Comparison of ENCODE assay signal across 8 cellular contexts in the genomic region with DNA sequence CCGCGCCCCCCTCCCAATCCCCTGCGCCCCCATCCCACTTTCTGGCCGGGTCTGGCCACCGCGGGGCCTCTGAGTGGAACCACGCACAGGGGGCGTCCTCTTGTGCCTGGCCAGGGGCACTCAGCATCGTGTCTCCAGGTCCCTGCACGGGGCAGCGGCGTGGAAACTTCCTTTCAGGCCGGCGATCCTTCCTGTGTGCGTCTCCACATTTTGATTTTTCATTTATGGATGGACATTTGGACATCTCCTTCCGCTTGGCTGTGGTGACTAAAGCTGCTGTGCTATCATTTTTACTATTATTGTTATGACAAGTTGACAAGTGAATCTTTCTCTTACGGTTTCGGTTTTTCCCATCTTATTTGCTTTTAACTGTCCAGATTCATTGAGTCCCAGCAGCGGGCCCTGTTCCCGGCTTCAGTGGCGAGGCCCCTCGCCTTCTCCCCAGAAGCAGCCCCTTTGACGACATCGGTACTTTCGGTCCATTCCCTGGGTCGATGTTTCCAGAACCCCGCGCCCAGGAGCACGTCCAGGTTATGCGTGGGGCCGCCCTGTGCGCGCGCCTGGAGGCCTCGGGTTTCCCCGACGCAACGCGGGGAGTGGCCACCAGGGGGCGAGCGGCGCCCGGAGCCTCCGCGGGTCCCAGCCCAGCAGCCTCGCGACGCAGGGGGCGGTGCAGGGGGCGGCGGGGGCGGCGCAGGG. TPM values are rescaled to one million over a fixed set of nuclear protein-coding genes. Genes with fewer than 3 reads are reported as not detected.
DNase-seq lines count a peak whose midpoint lies in the region; ATAC-seq and TF ChIP-seq lines count a peak whose summit lies in the region.

No MANE protein-coding gene starts in this region.

- H3K27me3 Mint-ChIP-seq in activated T-helper 2 cell treated with anti-CD3 and anti-CD28 coated beads, Interferon-gamma antibody, Interleukin-2, Interleukin-4, amounts not matched to agents 10 μg/mL and 5 μg/mL and 100 μg/mL, durations not matched to agents 14 hours and 24 hours and 36 hours (ENCODE audit: low read depth), result no peaks in the 10 kb centered on the region
- peaks cover 4% of the 10 kb centered on the region for H3K27me3 Mint-ChIP-seq in nephron (ENCODE audit: low read depth)

- intact Hi-C loops in activated T-helper 2 cell treated with anti-CD3 and anti-CD28 coated beads, Interferon-gamma antibody, Interleukin-2, Interleukin-4, amounts not matched to agents 10 μg/mL and 5 μg/mL and 100 μg/mL, durations not matched to agents 14 hours and 24 hours and 36 hours (cut with micrococcal nuclease), result loop anchor here (1.0 to 5.0 kb wide), 3 partner anchors 77 to 328 kb away; partner anchors contain the start of gene PCBP3

- TF ChIP-seq CTCF in nephron (IDR thresholded peaks at IDR 0.05; ENCODE audit: unreplicated experiment in 3 of 3), result peak; percentile 78 to 81 (median 79)

- H3K9me3 Mint-ChIP-seq in activated T-helper 2 cell treated with anti-CD3 and anti-CD28 coated beads, Interferon-gamma antibody, Interleukin-2, Interleukin-4, amounts not matched to agents 10 μg/mL and 5 μg/mL and 100 μg/mL, durations not matched to agents 14 hours and 24 hours and 36 hours, result no peaks in the 10 kb centered on the region
- no peaks in the 10 kb centered on the region for H3K9me3 Mint-ChIP-seq in nephron

- TF ChIP-seq POLR2A in GM18505 (IDR thresholded peaks at IDR 0.05; ENCODE audit: borderline replicate concordance, extremely low read depth, insufficient read depth, insufficient read length), result peak; percentile 47

- no peaks in the 10 kb centered on the region for H3K36me3 Mint-ChIP-seq in activated T-helper 2 cell treated with anti-CD3 and anti-CD28 coated beads, Interferon-gamma antibody, Interleukin-2, Interleukin-4, amounts not matched to agents 10 μg/mL and 5 μg/mL and 100 μg/mL, durations not matched to agents 14 hours and 24 hours and 36 hours (ENCODE audit: low read depth)
- no peaks in the 10 kb centered on the region for H3K36me3 Mint-ChIP-seq in nephron (ENCODE audit: low read depth)

- H3K4me3 Mint-ChIP-seq in activated T-helper 2 cell treated with anti-CD3 and anti-CD28 coated beads, Interferon-gamma antibody, Interleukin-2, Interleukin-4, amounts not matched to agents 10 μg/mL and 5 μg/mL and 100 μg/mL, durations not matched to agents 14 hours and 24 hours and 36 hours (ENCODE audit: low read depth), result peak overlapping the region; percentile 90
- H3K4me3 Mint-ChIP-seq in nephron, result peak overlapping the region; percentile 84 to 89 (median 85)

- peak; percentile 54 for ATAC-seq in GM18505 (IDR thresholded peaks at IDR 0.05; ENCODE audit: unreplicated experiment)
- ATAC-seq in stimulated activated naive CD8-positive, alpha-beta T cell treated with anti-CD3 and anti-CD28 coated beads, Interleukin-15, Interleukin-2, amounts not matched to agents 100 U/mL and 50 U/mL, for 24 hours, result peak; percentile 63

- peak; percentile 79 for DNase-seq in 8988T
- DNase-seq in HUDEP-2 (lab: John Stamatoyannopoulos, UW; ENCODE audit: unreplicated experiment in 76 of 76), result peak in 61 of 76 experiments; percentile 10 to 87 (median 62)
- peak; percentile 60 for DNase-seq in RPMI7951 (ENCODE audit: low read depth)
- peak; percentile 82 for DNase-seq in activated T-helper 2 cell treated with anti-CD3 and anti-CD28 coated beads, Interferon-gamma antibody, Interleukin-2, Interleukin-4, amounts not matched to agents 10 μg/mL and 5 μg/mL and 100 μg/mL, durations not matched to agents 14 hours and 24 hours and 36 hours (ENCODE audit: low spot score)
- peak; percentile 65 for DNase-seq in fibroblast of peridontal ligament (ENCODE audit: extremely low read depth)
- peak; percentile 94 for DNase-seq in stimulated activated naive CD8-positive, alpha-beta T cell treated with anti-CD3 and anti-CD28 coated beads, Interleukin-15, Interleukin-2, amounts not matched to agents 100 U/mL and 50 U/mL, for 24 hours

- peak overlapping the region; percentile 89 for H3K27ac Mint-ChIP-seq in activated T-helper 2 cell treated with anti-CD3 and anti-CD28 coated beads, Interferon-gamma antibody, Interleukin-2, Interleukin-4, amounts not matched to agents 10 μg/mL and 5 μg/mL and 100 μg/mL, durations not matched to agents 14 hours and 24 hours and 36 hours
- H3K27ac Mint-ChIP-seq in nephron, result peak overlapping the region; percentile 78 to 96 (median 94)

- peaks cover 23% of the 10 kb centered on the region for H3K4me1 Mint-ChIP-seq in activated T-helper 2 cell treated with anti-CD3 and anti-CD28 coated beads, Interferon-gamma antibody, Interleukin-2, Interleukin-4, amounts not matched to agents 10 μg/mL and 5 μg/mL and 100 μg/mL, durations not matched to agents 14 hours and 24 hours and 36 hours (ENCODE audit: low read depth)
- H3K4me1 Mint-ChIP-seq in nephron, result peaks cover 24% of the 10 kb centered on the region

RNA-seq across cellular contexts. Expression of gene SLC19A1, which starts 12.4 kb away (rescaled TPM):
- 7.4 and 8.3 TPM in 2 replicates for total RNA-seq in RPMI7951 (2014; rRNA removed; shearing (Covaris generic))
- total RNA-seq in activated T-helper 2 cell treated with anti-CD3 and anti-CD28 coated beads, Interferon-gamma antibody, Interleukin-2, Interleukin-4, amounts not matched to agents 10 μg/mL and 5 μg/mL and 100 μg/mL, durations not matched to agents 14 hours and 24 hours and 36 hours, result 68.1 and 72.7 TPM in 2 replicates

Comparison
In these comparisons a context has a peak if more than half of its experiments do, and no peak if none do; other contexts are left out.
1. Peak in every context shown above with its lines: DNase-seq and ATAC-seq.